Comparison of ENCODE assay signal across 1 cellular context in genomic region chr14:50830044-50830931, GRCh38.
TF ChIP-seq lines count a peak whose summit lies in the region.

No MANE protein-coding gene starts in this region.

TF ChIP-seq in GM12878, 131 proteins besides CTCF, POLR2A, EP300 and RAD21 (continued from another document and continues in another):
- TF ChIP-seq, protein P1, sequence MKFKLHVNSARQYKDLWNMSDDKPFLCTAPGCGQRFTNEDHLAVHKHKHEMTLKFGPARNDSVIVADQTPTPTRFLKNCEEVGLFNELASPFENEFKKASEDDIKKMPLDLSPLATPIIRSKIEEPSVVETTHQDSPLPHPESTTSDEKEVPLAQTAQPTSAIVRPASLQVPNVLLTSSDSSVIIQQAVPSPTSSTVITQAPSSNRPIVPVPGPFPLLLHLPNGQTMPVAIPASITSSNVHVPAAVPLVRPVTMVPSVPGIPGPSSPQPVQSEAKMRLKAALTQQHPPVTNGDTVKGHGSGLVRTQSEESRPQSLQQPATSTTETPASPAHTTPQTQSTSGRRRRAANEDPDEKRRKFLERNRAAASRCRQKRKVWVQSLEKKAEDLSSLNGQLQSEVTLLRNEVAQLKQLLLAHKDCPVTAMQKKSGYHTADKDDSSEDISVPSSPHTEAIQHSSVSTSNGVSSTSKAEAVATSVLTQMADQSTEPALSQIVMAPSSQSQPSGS (IDR thresholded peaks at IDR 0.05; ENCODE audit: low read length): no peak
- TF ChIP-seq NFIC (IDR thresholded peaks at IDR 0.05; ENCODE audit: low read depth, low read length) (no peak), ELK1 (IDR thresholded peaks at IDR 0.05; ENCODE audit: low read depth, low read length) (no peak), BMI1 (IDR thresholded peaks at IDR 0.05; ENCODE audit: borderline replicate concordance) (no peak), BCL3 (IDR thresholded peaks at IDR 0.05; ENCODE audit: borderline replicate concordance, insufficient read depth, low read depth, low read length, poor library complexity, severe bottlenecking) (no peak), SUZ12 (IDR thresholded peaks at IDR 0.05; ENCODE audit: unreplicated experiment) (no peak), POLR2AphosphoS2 (IDR thresholded peaks at IDR 0.05; ENCODE audit: low read depth, low read length) (0 out of 2 replicates have a peak, but pooled peaks have one; percentile 11), RCOR1 (conservative IDR thresholded peaks at IDR 0.05; ENCODE audit: low read depth, low read length) (no peak), RB1 (IDR thresholded peaks at IDR 0.05; ENCODE audit: borderline replicate concordance) (0 out of 2 replicates have a peak, but pooled peaks have one; percentile 13), EGR1 (IDR thresholded peaks at IDR 0.05; ENCODE audit: borderline replicate concordance in 1 of 2, low read depth in 2 of 2, low read length in 2 of 2) (peak in 1 of 2 experiments; percentile 66; a peak in 1 of 3 replicates), HDAC6 (IDR thresholded peaks at IDR 0.05; ENCODE audit: unreplicated experiment) (peak; percentile 25), ZBED1 (IDR thresholded peaks at IDR 0.05; ENCODE audit: borderline replicate concordance) (no peak), PML (IDR thresholded peaks at IDR 0.05; ENCODE audit: low read length) (no peak), NKRF (conservative IDR thresholded peaks at IDR 0.05) (no peak; the same call in 1 of the 2 replicates), FOXK2 (IDR thresholded peaks at IDR 0.05) (no peak), NR2C1 (IDR thresholded peaks at IDR 0.05) (no peak), TCF12 (IDR thresholded peaks at IDR 0.05; ENCODE audit: low read depth, low read length) (no peak), MTA2 (IDR thresholded peaks at IDR 0.05; ENCODE audit: low read depth) (no peak), ASH2L (IDR thresholded peaks at IDR 0.05; ENCODE audit: borderline replicate concordance, low read depth) (no peak), PAX8 (IDR thresholded peaks at IDR 0.05) (no peak), MYC (IDR thresholded peaks at IDR 0.05; ENCODE audit: insufficient read depth, insufficient read length, insufficient replicate concordance, low read length, severe bottlenecking) (no peak), ESRRA (IDR thresholded peaks at IDR 0.05; ENCODE audit: low read length) (no peak), CREB1 (IDR thresholded peaks at IDR 0.05; ENCODE audit: low read depth) (0 out of 2 replicates have a peak, but pooled peaks have one; percentile 25), FOXM1 (IDR thresholded peaks at IDR 0.05; ENCODE audit: low read depth, low read length) (no peak), TCF3 (IDR thresholded peaks at IDR 0.05; ENCODE audit: borderline replicate concordance, insufficient read depth, low read depth, low read length) (no peak), CHD4 (IDR thresholded peaks at IDR 0.05) (no peak), SRF (IDR thresholded peaks at IDR 0.05; ENCODE audit: low read depth in 2 of 2, low read length in 2 of 2) (no peak), SMARCA5 (IDR thresholded peaks at IDR 0.05) (no peak), MTA3 (IDR thresholded peaks at IDR 0.05; ENCODE audit: borderline replicate concordance, low read length) (no peak), ZNF24 (IDR thresholded peaks at IDR 0.05) (no peak), JUND (IDR thresholded peaks at IDR 0.05; ENCODE audit: low read depth, low read length) (no peak), CBX3 (IDR thresholded peaks at IDR 0.05; ENCODE audit: borderline replicate concordance, low read depth) (no peak), ZZZ3 (IDR thresholded peaks at IDR 0.05; ENCODE audit: control insufficient read depth, insufficient read length, low read depth) (no peak), MAX (IDR thresholded peaks at IDR 0.05; ENCODE audit: low read depth, low read length) (peak; percentile 48), KAT2A (conservative IDR thresholded peaks at IDR 0.05; ENCODE audit: control insufficient read depth, low read depth, low read length) (no peak), BACH1 (IDR thresholded peaks at IDR 0.05; ENCODE audit: borderline replicate concordance) (no peak; the same call in 1 of the 2 replicates), JUNB (IDR thresholded peaks at IDR 0.05) (no peak), FOS (IDR thresholded peaks at IDR 0.05; ENCODE audit: borderline replicate concordance, extremely low read depth, insufficient read length) (no peak), SP1 (IDR thresholded peaks at IDR 0.05; ENCODE audit: low read depth, low read length) (no peak), MLLT1 (IDR thresholded peaks at IDR 0.05) (peak; percentile 42; the same call in 1 of the 2 replicates), SREBF1 (IDR thresholded peaks at IDR 0.05; ENCODE audit: low read length) (no peak), RBBP5 (conservative IDR thresholded peaks at IDR 0.05) (no peak)
- TF ChIP-seq, protein P2, sequence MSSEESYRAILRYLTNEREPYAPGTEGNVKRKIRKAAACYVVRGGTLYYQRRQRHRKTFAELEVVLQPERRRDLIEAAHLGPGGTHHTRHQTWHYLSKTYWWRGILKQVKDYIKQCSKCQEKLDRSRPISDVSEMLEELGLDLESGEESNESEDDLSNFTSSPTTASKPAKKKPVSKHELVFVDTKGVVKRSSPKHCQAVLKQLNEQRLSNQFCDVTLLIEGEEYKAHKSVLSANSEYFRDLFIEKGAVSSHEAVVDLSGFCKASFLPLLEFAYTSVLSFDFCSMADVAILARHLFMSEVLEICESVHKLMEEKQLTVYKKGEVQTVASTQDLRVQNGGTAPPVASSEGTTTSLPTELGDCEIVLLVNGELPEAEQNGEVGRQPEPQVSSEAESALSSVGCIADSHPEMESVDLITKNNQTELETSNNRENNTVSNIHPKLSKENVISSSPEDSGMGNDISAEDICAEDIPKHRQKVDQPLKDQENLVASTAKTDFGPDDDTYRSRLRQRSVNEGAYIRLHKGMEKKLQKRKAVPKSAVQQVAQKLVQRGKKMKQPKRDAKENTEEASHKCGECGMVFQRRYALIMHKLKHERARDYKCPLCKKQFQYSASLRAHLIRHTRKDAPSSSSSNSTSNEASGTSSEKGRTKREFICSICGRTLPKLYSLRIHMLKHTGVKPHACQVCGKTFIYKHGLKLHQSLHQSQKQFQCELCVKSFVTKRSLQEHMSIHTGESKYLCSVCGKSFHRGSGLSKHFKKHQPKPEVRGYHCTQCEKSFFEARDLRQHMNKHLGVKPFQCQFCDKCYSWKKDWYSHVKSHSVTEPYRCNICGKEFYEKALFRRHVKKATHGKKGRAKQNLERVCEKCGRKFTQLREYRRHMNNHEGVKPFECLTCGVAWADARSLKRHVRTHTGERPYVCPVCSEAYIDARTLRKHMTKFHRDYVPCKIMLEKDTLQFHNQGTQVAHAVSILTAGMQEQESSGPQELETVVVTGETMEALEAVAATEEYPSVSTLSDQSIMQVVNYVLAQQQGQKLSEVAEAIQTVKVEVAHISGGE (CRISPR knock-in tag; IDR thresholded peaks at IDR 0.05): no peak
- TF ChIP-seq, protein P3, sequence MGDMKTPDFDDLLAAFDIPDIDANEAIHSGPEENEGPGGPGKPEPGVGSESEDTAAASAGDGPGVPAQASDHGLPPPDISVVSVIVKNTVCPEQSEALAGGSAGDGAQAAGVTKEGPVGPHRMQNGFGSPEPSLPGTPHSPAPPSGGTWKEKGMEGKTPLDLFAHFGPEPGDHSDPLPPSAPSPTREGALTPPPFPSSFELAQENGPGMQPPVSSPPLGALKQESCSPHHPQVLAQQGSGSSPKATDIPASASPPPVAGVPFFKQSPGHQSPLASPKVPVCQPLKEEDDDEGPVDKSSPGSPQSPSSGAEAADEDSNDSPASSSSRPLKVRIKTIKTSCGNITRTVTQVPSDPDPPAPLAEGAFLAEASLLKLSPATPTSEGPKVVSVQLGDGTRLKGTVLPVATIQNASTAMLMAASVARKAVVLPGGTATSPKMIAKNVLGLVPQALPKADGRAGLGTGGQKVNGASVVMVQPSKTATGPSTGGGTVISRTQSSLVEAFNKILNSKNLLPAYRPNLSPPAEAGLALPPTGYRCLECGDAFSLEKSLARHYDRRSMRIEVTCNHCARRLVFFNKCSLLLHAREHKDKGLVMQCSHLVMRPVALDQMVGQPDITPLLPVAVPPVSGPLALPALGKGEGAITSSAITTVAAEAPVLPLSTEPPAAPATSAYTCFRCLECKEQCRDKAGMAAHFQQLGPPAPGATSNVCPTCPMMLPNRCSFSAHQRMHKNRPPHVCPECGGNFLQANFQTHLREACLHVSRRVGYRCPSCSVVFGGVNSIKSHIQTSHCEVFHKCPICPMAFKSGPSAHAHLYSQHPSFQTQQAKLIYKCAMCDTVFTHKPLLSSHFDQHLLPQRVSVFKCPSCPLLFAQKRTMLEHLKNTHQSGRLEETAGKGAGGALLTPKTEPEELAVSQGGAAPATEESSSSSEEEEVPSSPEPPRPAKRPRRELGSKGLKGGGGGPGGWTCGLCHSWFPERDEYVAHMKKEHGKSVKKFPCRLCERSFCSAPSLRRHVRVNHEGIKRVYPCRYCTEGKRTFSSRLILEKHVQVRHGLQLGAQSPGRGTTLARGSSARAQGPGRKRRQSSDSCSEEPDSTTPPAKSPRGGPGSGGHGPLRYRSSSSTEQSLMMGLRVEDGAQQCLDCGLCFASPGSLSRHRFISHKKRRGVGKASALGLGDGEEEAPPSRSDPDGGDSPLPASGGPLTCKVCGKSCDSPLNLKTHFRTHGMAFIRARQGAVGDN (IDR thresholded peaks at IDR 0.05): peak; percentile 43
- TF ChIP-seq, protein P4, sequence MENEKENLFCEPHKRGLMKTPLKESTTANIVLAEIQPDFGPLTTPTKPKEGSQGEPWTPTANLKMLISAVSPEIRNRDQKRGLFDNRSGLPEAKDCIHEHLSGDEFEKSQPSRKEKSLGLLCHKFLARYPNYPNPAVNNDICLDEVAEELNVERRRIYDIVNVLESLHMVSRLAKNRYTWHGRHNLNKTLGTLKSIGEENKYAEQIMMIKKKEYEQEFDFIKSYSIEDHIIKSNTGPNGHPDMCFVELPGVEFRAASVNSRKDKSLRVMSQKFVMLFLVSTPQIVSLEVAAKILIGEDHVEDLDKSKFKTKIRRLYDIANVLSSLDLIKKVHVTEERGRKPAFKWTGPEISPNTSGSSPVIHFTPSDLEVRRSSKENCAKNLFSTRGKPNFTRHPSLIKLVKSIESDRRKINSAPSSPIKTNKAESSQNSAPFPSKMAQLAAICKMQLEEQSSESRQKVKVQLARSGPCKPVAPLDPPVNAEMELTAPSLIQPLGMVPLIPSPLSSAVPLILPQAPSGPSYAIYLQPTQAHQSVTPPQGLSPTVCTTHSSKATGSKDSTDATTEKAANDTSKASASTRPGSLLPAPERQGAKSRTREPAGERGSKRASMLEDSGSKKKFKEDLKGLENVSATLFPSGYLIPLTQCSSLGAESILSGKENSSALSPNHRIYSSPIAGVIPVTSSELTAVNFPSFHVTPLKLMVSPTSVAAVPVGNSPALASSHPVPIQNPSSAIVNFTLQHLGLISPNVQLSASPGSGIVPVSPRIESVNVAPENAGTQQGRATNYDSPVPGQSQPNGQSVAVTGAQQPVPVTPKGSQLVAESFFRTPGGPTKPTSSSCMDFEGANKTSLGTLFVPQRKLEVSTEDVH (IDR thresholded peaks at IDR 0.05; ENCODE audit: low read depth, partially characterized antibody): no peak
- TF ChIP-seq, protein P5, sequence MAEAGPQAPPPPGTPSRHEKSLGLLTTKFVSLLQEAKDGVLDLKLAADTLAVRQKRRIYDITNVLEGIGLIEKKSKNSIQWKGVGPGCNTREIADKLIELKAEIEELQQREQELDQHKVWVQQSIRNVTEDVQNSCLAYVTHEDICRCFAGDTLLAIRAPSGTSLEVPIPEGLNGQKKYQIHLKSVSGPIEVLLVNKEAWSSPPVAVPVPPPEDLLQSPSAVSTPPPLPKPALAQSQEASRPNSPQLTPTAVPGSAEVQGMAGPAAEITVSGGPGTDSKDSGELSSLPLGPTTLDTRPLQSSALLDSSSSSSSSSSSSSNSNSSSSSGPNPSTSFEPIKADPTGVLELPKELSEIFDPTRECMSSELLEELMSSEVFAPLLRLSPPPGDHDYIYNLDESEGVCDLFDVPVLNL (IDR thresholded peaks at IDR 0.05; ENCODE audit: low read depth, low read length): no peak
